ENCODE assay signal across 22 cellular contexts in genomic region chr17:78043031-78043430, GRCh38.
"Had no signal": no experiment of that assay in that cellular context is flagged by ENCODE, and none has a peak within 500 bp of the region (broad histone marks: within the 10 kb centered on the region; RNA-seq: fewer than 3 reads in every experiment).

No MANE protein-coding gene starts in this region.

- DNase-seq: cerebellar nuclear complex; colonic mucosa; dermis blood vessel endothelial cell; effector CD4-positive, alpha-beta T cell; endodermal cell; erythroblast; foreskin melanocyte; islet precursor cell; left lung; mesenchymal stem cell; midbrain; naive thymus-derived CD4-positive, alpha-beta T cell; nephron progenitor cell; sigmoid colon; small intestine; stimulated activated CD4-positive, alpha-beta T cell treated with anti-CD3 and anti-CD28 coated beads, Interleukin-12 subunit alpha, Interleukin-12 subunit beta, amount 100 ng/mL, for 4 hours; stimulated activated naive CD4-positive, alpha-beta T cell; upper lobe of right lung had no signal

- H3K27ac Mint-ChIP-seq: endodermal cell, nephron progenitor cell had no signal

- H3K9me3 Mint-ChIP-seq: endodermal cell had no signal

- H3K4me1 Mint-ChIP-seq: endodermal cell, nephron progenitor cell had no signal

- H3K36me3 ChIP-seq: colonic mucosa, left lung, sigmoid colon, suprapubic skin, upper lobe of right lung, vagina had no signal

- H3K4me3 ChIP-seq: colonic mucosa, left lung, lung, sigmoid colon, suprapubic skin, tibial nerve, upper lobe of right lung, vagina had no signal

- ATAC-seq: left lung; naive thymus-derived CD4-positive, alpha-beta T cell; upper lobe of right lung had no signal

- H3K27ac ChIP-seq: colonic mucosa, left lung, suprapubic skin, upper lobe of right lung, vagina had no signal

- H3K27me3 Mint-ChIP-seq: naive thymus-derived CD4-positive, alpha-beta T cell had no signal

- H3K4me3 Mint-ChIP-seq: endodermal cell, nephron progenitor cell had no signal

- H3K9me3 ChIP-seq: colonic mucosa, left lung, sigmoid colon, suprapubic skin, tibial nerve, upper lobe of right lung, vagina had no signal

- H3K27me3 ChIP-seq: colonic mucosa, left lung, sigmoid colon, suprapubic skin, tibial nerve, upper lobe of right lung, vagina had no signal
